ENCODE assay signal across 9 cellular contexts in the genomic region with DNA sequence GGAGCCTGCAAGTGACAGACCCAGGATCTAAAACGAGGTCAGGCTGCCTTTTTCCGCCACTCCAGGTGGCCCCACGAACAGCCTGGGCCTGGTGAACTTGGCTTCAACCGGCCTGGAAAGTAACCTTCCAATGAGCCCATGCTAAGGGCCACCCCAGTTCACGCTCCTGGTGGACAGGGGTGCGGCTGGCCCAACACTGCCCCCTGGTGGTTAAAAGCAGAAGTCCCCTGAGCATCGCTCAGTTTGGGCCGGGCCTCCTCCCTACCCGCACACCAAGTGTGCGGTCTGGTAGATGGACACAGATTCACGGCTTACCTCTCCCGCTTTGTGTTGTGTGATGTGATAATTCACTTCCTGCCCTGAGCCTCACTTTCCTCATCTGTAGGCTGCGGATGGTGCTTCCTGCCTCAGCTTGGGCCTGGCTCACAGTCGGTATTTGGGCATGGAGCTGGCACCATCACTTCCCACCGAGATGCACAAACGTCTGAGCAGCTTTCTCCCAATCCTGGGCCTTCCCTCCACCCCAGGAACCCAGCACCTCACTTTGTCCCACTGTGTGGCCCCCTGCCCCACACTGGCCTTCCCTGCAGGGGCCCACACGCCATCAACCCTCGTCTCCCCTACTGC. TPM values are rescaled to one million over a fixed set of nuclear protein-coding genes. Genes with fewer than 3 reads are reported as not detected.
A peak's percentile ranks its signal among the peaks of the same experiment; 100 is the strongest.
DNase-seq lines count a peak whose midpoint lies in the region; ATAC-seq, FAIRE-seq and TF ChIP-seq lines count a peak whose summit lies in the region.
"Had no signal": no experiment of that assay in that cellular context is flagged by ENCODE, and none has a peak within 500 bp of the region (broad histone marks: within the 10 kb centered on the region; RNA-seq: fewer than 3 reads in every experiment).

No MANE protein-coding gene starts in this region.

- H3F3A ChIP-seq in smooth muscle cell (ENCODE audit: low read depth): no peaks in the 10 kb centered on the region

- H3K27me3 Mint-ChIP-seq in astrocyte (ENCODE audit: low read depth, unreplicated experiment): peaks cover 24% of the 10 kb centered on the region

- H3K27ac Mint-ChIP-seq in astrocyte (ENCODE audit: unreplicated experiment): no peak overlapping the region

- no peaks in the 10 kb centered on the region for H3K79me2 ChIP-seq in astrocyte (ENCODE audit: insufficient read depth, low read length)
- no peaks in the 10 kb centered on the region for H3K79me2 ChIP-seq in smooth muscle cell (ENCODE audit: low read depth)

- H3K27me3 ChIP-seq in astrocyte (ENCODE audit: insufficient read depth, low read length) (peaks cover 3% of the 10 kb centered on the region), smooth muscle cell (ENCODE audit: low read depth) (no peaks in the 10 kb centered on the region)

- H2AFZ ChIP-seq in astrocyte (ENCODE audit: low read depth, low read length) (peak overlapping the region; percentile 49), smooth muscle cell (ENCODE audit: low read depth) (no peak overlapping the region)

- ATAC-seq in HG02884 (IDR thresholded peaks at IDR 0.05; ENCODE audit: unreplicated experiment): no peak
- ATAC-seq in GM18511 (IDR thresholded peaks at IDR 0.05; ENCODE audit: unreplicated experiment): no peak

- FAIRE-seq in astrocyte (lab: Jason Lieb, UNC): no peak

- no peak overlapping the region for H3K4me3 Mint-ChIP-seq in astrocyte (ENCODE audit: unreplicated experiment)

- H3K36me3 ChIP-seq in astrocyte (ENCODE audit: insufficient read depth, low read length) (no peaks in the 10 kb centered on the region), smooth muscle cell (ENCODE audit: low read depth) (no peaks in the 10 kb centered on the region)

- no peaks in the 10 kb centered on the region for H3K36me3 Mint-ChIP-seq in astrocyte (ENCODE audit: low read depth, unreplicated experiment)

- H4K20me1 ChIP-seq in astrocyte (ENCODE audit: insufficient read depth, low read length) (no peaks in the 10 kb centered on the region), smooth muscle cell (ENCODE audit: low read depth) (no peaks in the 10 kb centered on the region)

- H3K9me3 Mint-ChIP-seq in astrocyte (ENCODE audit: unreplicated experiment): no peaks in the 10 kb centered on the region

- H3K27ac ChIP-seq in astrocyte (ENCODE audit: low read depth, low read length) (no peak overlapping the region), smooth muscle cell (ENCODE audit: low read depth) (no peak overlapping the region)

- no peak overlapping the region for H3K4me2 ChIP-seq in astrocyte (ENCODE audit: low read length)
- H3K4me2 ChIP-seq in smooth muscle cell: no peak overlapping the region

- DNase-seq in GDM1 (lab: John Stamatoyannopoulos, UW) (peak; percentile 55), HuH-7 (ENCODE audit: low spot score) (peak; percentile 90), T1000 (lab: John Stamatoyannopoulos, UW) (peak; percentile 41), astrocyte (ENCODE audit: low read depth) (peak; percentile 4), hippocampal formation (lab: John Stamatoyannopoulos, UW) (peak; percentile 7 to 60), smooth muscle cell (lab: John Stamatoyannopoulos, UW; ENCODE audit: unreplicated experiment) (peak; percentile 20)

- H3K4me1 Mint-ChIP-seq in astrocyte (ENCODE audit: low read depth, unreplicated experiment): peaks cover 2% of the 10 kb centered on the region

- H3K9me3 ChIP-seq in astrocyte (ENCODE audit: insufficient read depth, low read depth, low read length) (no peaks in the 10 kb centered on the region), smooth muscle cell (replicated peaks; ENCODE audit: low read depth) (no peaks in the 10 kb centered on the region)

- WGBS in smooth muscle cell (ENCODE audit: low lambda C conversion rate): 36% methylated on average over 18 of the region's 18 CpGs

- no peak overlapping the region for H3K9ac ChIP-seq in astrocyte (ENCODE audit: low read length)
- no peak overlapping the region for H3K9ac ChIP-seq in smooth muscle cell (ENCODE audit: low read depth)

- H3K4me3 ChIP-seq in astrocyte (ENCODE audit: insufficient read depth, low read depth, low read length): no peak overlapping the region
- H3K4me3 ChIP-seq in smooth muscle cell: no peak overlapping the region

- peak; percentile 76 for TF ChIP-seq CTCF in astrocyte (IDR thresholded peaks at IDR 0.05; ENCODE audit: insufficient read depth, low read depth, low read length)
- TF ChIP-seq CTCF in smooth muscle cell (IDR thresholded peaks at IDR 0.05; ENCODE audit: borderline replicate concordance, insufficient read depth, poor library complexity, severe bottlenecking): peak; percentile 95

- H3K4me1 ChIP-seq in astrocyte (ENCODE audit: insufficient read depth, low read length) (no peaks in the 10 kb centered on the region), smooth muscle cell (ENCODE audit: low read depth) (no peaks in the 10 kb centered on the region)

RNA-seq across cellular contexts. Expression of gene SEC14L3, which starts 13.7 kb away (rescaled TPM):
- total RNA-seq in astrocyte (not detected in 2 replicates), smooth muscle cell (not detected in 2 replicates)
- 0.09 TPM in 1 of 2 replicates, not detected in the other for polyA plus RNA-seq in smooth muscle cell
- polyA plus RNA-seq: esophagus had no signal

RNA-seq across cellular contexts. Expression of gene SEC14L4, which starts 20.0 kb away (rescaled TPM):
- not detected in 2 replicates for total RNA-seq in astrocyte
- not detected in 2 replicates for total RNA-seq in smooth muscle cell
- polyA plus RNA-seq in smooth muscle cell: not detected in 2 replicates

RNA-seq across cellular contexts. Expression of gene MTFP1, which starts 59.9 kb away (rescaled TPM):
- total RNA-seq in astrocyte (10.6 and 13.0 TPM in 2 replicates), smooth muscle cell (14.3 and 14.4 TPM in 2 replicates)
- polyA plus RNA-seq in smooth muscle cell: 30.9 and 31.3 TPM in 2 replicates

Comparison
In these comparisons a context has a peak if more than half of its experiments do, and no peak if none do; other contexts are left out.
1. DNase-seq: peak in every context shown above with its lines; median percentile 90 in HuH-7; 55 in GDM1; 41 in T1000; 34 in hippocampal formation; 20 in smooth muscle cell; 4 in astrocyte.